ENCODE assay signal across 19 cellular contexts in genomic region chr15:65812467-65812866, GRCh38.
"Had no signal": no experiment of that assay in that cellular context is flagged by ENCODE, and none has a peak within 500 bp of the region (broad histone marks: within the 10 kb centered on the region; RNA-seq: fewer than 3 reads in every experiment).

No MANE protein-coding gene starts in this region.

- H3K4me1 Mint-ChIP-seq: nephron progenitor cell had no signal

- H3K36me3 ChIP-seq: breast epithelium, esophagus squamous epithelium, SJSA1, thyroid gland had no signal

- ATAC-seq: activated T-helper 17 cell treated with anti-CD3 and anti-CD28 coated beads, Interleukin-2, amount 50 U/mL, for 72 hours; left ventricle myocardium superior; sciatic nerve had no signal

- H3K27ac Mint-ChIP-seq: activated CD4-positive, alpha-beta T cell treated with anti-CD3 and anti-CD28 coated beads, Interleukin-2, amount 10 ng/mL, durations not matched to agents 24 days and 14 days; activated T-helper 17 cell treated with anti-CD3 and anti-CD28 coated beads, Interleukin-2, amount 50 U/mL, for 72 hours; memory B cell; nephron progenitor cell had no signal

- DNase-seq: activated CD4-positive, alpha-beta T cell treated with anti-CD3 and anti-CD28 coated beads, Interleukin-2, amount 10 ng/mL, durations not matched to agents 24 days and 14 days; activated naive CD4-positive, alpha-beta T cell; activated T-cell treated with anti-CD3 and anti-CD28 coated beads for 4 hours; cerebellar nuclear complex; cortex of kidney; effector CD8-positive, alpha-beta T cell; esophagus squamous epithelium; left ventricle myocardium superior; nephron progenitor cell; nucleus accumbens; stimulated activated naive CD4-positive, alpha-beta T cell; SW 1271; T1000; thyroid gland had no signal

- H3K9me3 Mint-ChIP-seq: activated T-helper 17 cell treated with anti-CD3 and anti-CD28 coated beads, Interleukin-2, amount 50 U/mL, for 72 hours had no signal

- H3K4me3 ChIP-seq: breast epithelium, esophagus squamous epithelium, SJSA1, thyroid gland had no signal

- H3K9me3 ChIP-seq: SJSA1, thyroid gland had no signal

- H3K27me3 Mint-ChIP-seq: activated CD4-positive, alpha-beta T cell treated with anti-CD3 and anti-CD28 coated beads, Interleukin-2, amount 10 ng/mL, durations not matched to agents 24 days and 14 days; activated T-helper 17 cell treated with anti-CD3 and anti-CD28 coated beads, Interleukin-2, amount 50 U/mL, for 72 hours; memory B cell had no signal

- H3K27ac ChIP-seq: breast epithelium, esophagus squamous epithelium, SJSA1, thyroid gland had no signal

- H3K27me3 ChIP-seq: breast epithelium, esophagus squamous epithelium, SJSA1, thyroid gland had no signal

- H3K4me1 ChIP-seq: breast epithelium, esophagus squamous epithelium, SJSA1, thyroid gland had no signal

- H3K4me3 Mint-ChIP-seq: activated CD4-positive, alpha-beta T cell treated with anti-CD3 and anti-CD28 coated beads, Interleukin-2, amount 10 ng/mL, durations not matched to agents 24 days and 14 days; activated T-helper 17 cell treated with anti-CD3 and anti-CD28 coated beads, Interleukin-2, amount 50 U/mL, for 72 hours; memory B cell; nephron progenitor cell had no signal
